In the genomic region with DNA sequence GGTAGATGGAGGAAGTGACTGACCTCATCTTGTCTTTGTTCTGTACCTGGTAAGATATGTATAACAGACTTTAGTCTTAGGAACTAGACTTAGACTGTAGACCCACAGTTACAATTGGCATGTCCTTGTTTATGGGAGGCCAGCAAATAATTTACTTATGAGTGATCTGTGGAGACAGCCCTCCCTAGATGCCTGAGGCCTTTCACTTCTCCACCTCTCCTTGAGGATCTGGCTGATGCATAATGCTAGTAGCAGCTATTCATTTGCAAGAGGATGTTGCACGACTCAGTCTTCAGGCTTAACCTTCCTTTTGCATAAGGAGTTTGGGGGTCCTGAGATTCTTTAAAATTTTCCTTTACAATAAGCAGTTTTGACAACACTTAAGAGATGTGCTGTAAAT, we compare ENCODE assay signal across 22 cellular contexts.
DNase-seq lines count a peak whose midpoint lies in the region; FAIRE-seq and TF ChIP-seq lines count a peak whose summit lies in the region.
"Had no signal": no experiment of that assay in that cellular context is flagged by ENCODE, and none has a peak within 500 bp of the region (broad histone marks: within the 10 kb centered on the region; RNA-seq: fewer than 3 reads in every experiment).

No MANE protein-coding gene starts in this region.

- peak; percentile 25 for DNase-seq in HFFc6
- DNase-seq in bronchial epithelial cell (ENCODE audit: low read depth) = peak; percentile 37
- peak; percentile 24 for DNase-seq in iris pigment epithelial cell (ENCODE audit: low read depth)
- DNase-seq in NCI-H345 (lab: John Stamatoyannopoulos, UW) = no peak
- DNase-seq in D721Med (ENCODE audit: insufficient read length, low spot score) = no peak
- DNase-seq in NCI-H187 treated with DMSO at 0.1 percent for 48 hours (lab: John Stamatoyannopoulos, UW) = no peak
- no peak for DNase-seq in tibial artery
- DNase-seq: CD4-positive, alpha-beta T cell; COR-L47; DMS 273 treated with DMSO at 0.1 percent for 48 hours; DMS79 treated with DMSO at 0.1 percent for 48 hours; H7; MM.1S; NCI-H1048; NCI-H1436; NCI-H1930; NCI-H524 treated with DMSO at 0.1 percent for 48 hours; Peyer's patch; SJCRH30 had no signal

- intact Hi-C loops in tibial artery (cut with DNase I; ENCODE audit: low total_unique reads) = no loop called here

- H3K4me3 Mint-ChIP-seq in HFFc6 = no peak overlapping the region
- H3K4me3 Mint-ChIP-seq: CD4-positive, alpha-beta T cell had no signal

- FAIRE-seq in bronchial epithelial cell (lab: Jason Lieb, UNC) = no peak
- no peak for FAIRE-seq in D721Med (lab: Jason Lieb, UNC)
- FAIRE-seq: G401.6, GM12892, K562 had no signal

- H3K36me3 ChIP-seq in bronchial epithelial cell (ENCODE audit: control insufficient read depth, insufficient read depth, low read length) = no peaks in the 10 kb centered on the region
- H3K36me3 ChIP-seq in tibial artery = no peaks in the 10 kb centered on the region
- H3K36me3 ChIP-seq: Peyer's patch, SJCRH30 had no signal

- H3K27ac ChIP-seq in tibial artery = no peak overlapping the region
- H3K27ac ChIP-seq: Peyer's patch, SJCRH30 had no signal

- H3K9me3 Mint-ChIP-seq in HFFc6 = peaks cover 12% of the 10 kb centered on the region; the same call in 1 of the 2 replicates
- H3K9me3 Mint-ChIP-seq: CD4-positive, alpha-beta T cell had no signal

- H3K4me1 Mint-ChIP-seq in HFFc6 (ENCODE audit: low read depth) = peaks cover 25% of the 10 kb centered on the region; the same call in 1 of the 2 replicates

- H3K36me3 Mint-ChIP-seq in HFFc6 (ENCODE audit: low read depth) = no peaks in the 10 kb centered on the region

- H3K4me1 ChIP-seq in tibial artery = no peaks in the 10 kb centered on the region
- H3K4me1 ChIP-seq: Peyer's patch, SJCRH30 had no signal

- H3K27me3 ChIP-seq in bronchial epithelial cell (ENCODE audit: control insufficient read depth, insufficient read depth, low read length) (no peaks in the 10 kb centered on the region), tibial artery (peaks cover 0 to 6% of the 10 kb centered on the region in 2 donors)
- H3K27me3 ChIP-seq: Peyer's patch had no signal

- no peak overlapping the region for H3K27ac Mint-ChIP-seq in HFFc6
- H3K27ac Mint-ChIP-seq: CD4-positive, alpha-beta T cell had no signal

- no peak for TF ChIP-seq CTCF in HFFc6 (IDR thresholded peaks at IDR 0.05)
- no peak for TF ChIP-seq CTCF in bronchial epithelial cell (IDR thresholded peaks at IDR 0.05; ENCODE audit: insufficient read depth, low read length, severe bottlenecking)
- TF ChIP-seq CTCF in D721Med (IDR thresholded peaks at IDR 0.05; ENCODE audit: insufficient read depth, missing control alignments) = no peak
- no peak for TF ChIP-seq CTCF in tibial artery (IDR thresholded peaks at IDR 0.05)

- no peaks in the 10 kb centered on the region for H3K9me3 ChIP-seq in tibial artery
- H3K9me3 ChIP-seq: Peyer's patch, SJCRH30 had no signal

- H3K4me3 ChIP-seq in bronchial epithelial cell (ENCODE audit: low read depth, low read length) = no peak overlapping the region
- H3K4me3 ChIP-seq in tibial artery = no peak overlapping the region
- H3K4me3 ChIP-seq: K562, Peyer's patch, SJCRH30 had no signal

- peaks cover 7% of the 10 kb centered on the region; the same call in 1 of the 2 replicates for H3K27me3 Mint-ChIP-seq in HFFc6 (ENCODE audit: insufficient read depth)

Comparison
In these comparisons a context has a peak if more than half of its experiments do, and no peak if none do; other contexts are left out.
1. DNase-seq: peak in HFFc6 (single experiment), bronchial epithelial cell (single experiment) and iris pigment epithelial cell (single experiment); none in NCI-H345 (single experiment), D721Med (single experiment), NCI-H187 treated with DMSO at 0.1 percent for 48 hours (single experiment) and tibial artery (0 of 2).